In genomic region chr1:204891860-204892259, GRCh38 we compare ENCODE assay signal across 19 cellular contexts. TPM values are rescaled to one million over a fixed set of nuclear protein-coding genes. Genes with fewer than 3 reads are reported as not detected.
"Had no signal": no experiment of that assay in that cellular context is flagged by ENCODE, and none has a peak within 500 bp of the region (broad histone marks: within the 10 kb centered on the region; RNA-seq: fewer than 3 reads in every experiment).

No MANE protein-coding gene starts in this region.

- H3K4me1 ChIP-seq: testis had no signal

- H3K27me3 ChIP-seq: esophagus muscularis mucosa, gastrocnemius medialis, right lobe of liver, testis, vagina had no signal

- H3K36me3 ChIP-seq: esophagus muscularis mucosa, gastrocnemius medialis, right lobe of liver, vagina had no signal

- H3K36me3 Mint-ChIP-seq: activated naive CD4-positive, alpha-beta T cell treated with anti-CD3 and anti-CD28 coated beads, Interleukin-2, amount 50 U/mL, for 24 hours; type B pancreatic cell had no signal

- H3K27ac ChIP-seq: gastrocnemius medialis, right lobe of liver, testis, vagina, VCaP had no signal

- H3K4me1 Mint-ChIP-seq: activated CD4-positive, alpha-beta T cell treated with anti-CD3 and anti-CD28 coated beads, Interleukin-2, amount 10 ng/mL, durations not matched to agents 24 days and 14 days; activated naive CD4-positive, alpha-beta T cell treated with anti-CD3 and anti-CD28 coated beads, Interleukin-2, amount 50 U/mL, for 24 hours had no signal

- H3K27ac Mint-ChIP-seq: activated CD4-positive, alpha-beta T cell treated with anti-CD3 and anti-CD28 coated beads, Interleukin-2, amount 10 ng/mL, durations not matched to agents 24 days and 14 days; activated CD8-positive, alpha-beta T cell treated with anti-CD3 and anti-CD28 coated beads for 36 hours; activated naive CD4-positive, alpha-beta T cell treated with anti-CD3 and anti-CD28 coated beads, Interleukin-2, amount 50 U/mL, for 24 hours; type B pancreatic cell had no signal

- H3K9me3 ChIP-seq: esophagus muscularis mucosa, gastrocnemius medialis, right lobe of liver, testis, vagina had no signal

- H3K4me3 ChIP-seq: esophagus muscularis mucosa, gastrocnemius medialis, right lobe of liver, testis, vagina had no signal

- DNase-seq: activated CD4-positive, alpha-beta T cell treated with anti-CD3 and anti-CD28 coated beads, Interleukin-2, amount 10 ng/mL, durations not matched to agents 24 days and 14 days; activated CD8-positive, alpha-beta T cell treated with anti-CD3 and anti-CD28 coated beads for 36 hours; activated gamma-delta T cell treated with Interleukin-2 at 50 U/mL for 16 hours; activated T-cell treated with anti-CD3 and anti-CD28 coated beads, Interleukin-2, amount 50 U/mL, for 1 hour; aorta; central memory CD4-positive, alpha-beta T cell; gastrocnemius medialis; left cardiac atrium; mesenchymal stem cell; nucleus accumbens; right lobe of liver; small intestine; stimulated activated naive CD4-positive, alpha-beta T cell; testis had no signal

- H3K9me3 Mint-ChIP-seq: activated CD4-positive, alpha-beta T cell treated with anti-CD3 and anti-CD28 coated beads, Interleukin-2, amount 10 ng/mL, durations not matched to agents 24 days and 14 days; activated CD8-positive, alpha-beta T cell treated with anti-CD3 and anti-CD28 coated beads for 36 hours; activated naive CD4-positive, alpha-beta T cell treated with anti-CD3 and anti-CD28 coated beads, Interleukin-2, amount 50 U/mL, for 24 hours; type B pancreatic cell had no signal

- H3K4me3 Mint-ChIP-seq: activated CD4-positive, alpha-beta T cell treated with anti-CD3 and anti-CD28 coated beads, Interleukin-2, amount 10 ng/mL, durations not matched to agents 24 days and 14 days; activated CD8-positive, alpha-beta T cell treated with anti-CD3 and anti-CD28 coated beads for 36 hours; activated naive CD4-positive, alpha-beta T cell treated with anti-CD3 and anti-CD28 coated beads, Interleukin-2, amount 50 U/mL, for 24 hours; type B pancreatic cell had no signal

RNA-seq across cellular contexts. Expression of gene NFASC, which starts 21.2 kb away (rescaled TPM):
- total RNA-seq: activated CD8-positive, alpha-beta T cell treated with anti-CD3 and anti-CD28 coated beads for 36 hours had no signal
